8 cellular contexts compared by ENCODE assay signal in genomic region chr10:84783386-84783785, GRCh38.
A peak's percentile ranks its signal among the peaks of the same experiment; 100 is the strongest.
DNase-seq lines count a peak whose midpoint lies in the region; ATAC-seq and TF ChIP-seq lines count a peak whose summit lies in the region.
"Had no signal": no experiment of that assay in that cellular context is flagged by ENCODE, and none has a peak within 500 bp of the region (broad histone marks: within the 10 kb centered on the region; RNA-seq: fewer than 3 reads in every experiment).

No MANE protein-coding gene starts in this region.

- no peaks in the 10 kb centered on the region for H3K36me3 ChIP-seq in thyroid gland

- in situ Hi-C loops in SK-MEL-5 (cut with HindIII; ENCODE audit: low pct_unique_long_range_greater_than_20kb, low sequenced_read_pairs): no loop called here

- WGBS in thyroid gland, 2 donors: 0 to 4% methylated on average over 1 of the region's 1 CpG

- H3K9me3 ChIP-seq in thyroid gland: no peaks in the 10 kb centered on the region

- no peak for TF ChIP-seq POLR2A in thyroid gland (IDR thresholded peaks at IDR 0.05)

- H3K4me3 ChIP-seq in thyroid gland (replicated peaks in 1 of 3): no peak overlapping the region

- H3K4me1 ChIP-seq in thyroid gland: peaks cover 0 to 3% of the 10 kb centered on the region in 2 donors

- H3K27me3 ChIP-seq in thyroid gland: no peaks in the 10 kb centered on the region

- H3K27ac ChIP-seq in thyroid gland: no peak overlapping the region

- TF ChIP-seq CTCF in GM10266 (IDR thresholded peaks at IDR 0.05; ENCODE audit: control insufficient read depth, insufficient read depth, low read depth, missing control alignments): peak; percentile 62
- TF ChIP-seq CTCF in thyroid gland (IDR thresholded peaks at IDR 0.05): peak; percentile 11 to 80 (median 66)

- intact Hi-C loops in left ventricle myocardium superior (cut with micrococcal nuclease): no loop called here
- intact Hi-C loops in thyroid gland (cut with DNase I): loop anchor here (10.0 kb wide), 1 partner anchor 1591 kb away; no protein-coding TSS in a partner anchor

- ATAC-seq in GM19468 (IDR thresholded peaks at IDR 0.05; ENCODE audit: extremely low read depth, unreplicated experiment) (peak; percentile 80), left ventricle myocardium superior (peak; percentile 80), GM19455 (IDR thresholded peaks at IDR 0.05; ENCODE audit: unreplicated experiment) (no peak)

- DNase-seq in GM10266 (ENCODE audit: extremely low spot score) (peak; percentile 41), HK-2 (ENCODE audit: unreplicated experiment) (peak; percentile 16), SK-MEL-5 (ENCODE audit: low read depth, low spot score) (peak; percentile 59), left ventricle myocardium superior (no peak), thyroid gland (peak; percentile 49 to 51)
- DNase-seq: naive B cell had no signal
